17 cellular contexts compared by ENCODE assay signal in the genomic region with DNA sequence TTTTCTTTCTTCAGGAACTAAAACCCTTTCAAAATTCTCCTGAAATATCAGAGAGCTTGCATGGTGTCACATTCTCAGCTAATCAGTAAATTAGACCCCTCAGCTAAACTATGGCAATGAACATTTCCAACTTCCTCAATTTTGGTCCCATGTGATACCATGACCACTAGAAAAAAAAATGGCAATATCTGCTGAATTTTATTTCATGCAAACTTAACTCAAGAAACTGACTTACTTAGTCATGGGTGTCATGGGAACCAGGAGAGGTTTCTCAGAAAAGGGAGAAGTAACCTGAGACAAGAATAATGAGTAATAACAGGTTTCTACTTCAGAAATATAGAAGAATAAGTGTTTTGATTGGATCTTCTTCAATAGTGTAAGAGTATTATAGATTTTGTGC.
"Had no signal": no experiment of that assay in that cellular context is flagged by ENCODE, and none has a peak within 500 bp of the region (broad histone marks: within the 10 kb centered on the region; RNA-seq: fewer than 3 reads in every experiment).

No MANE protein-coding gene starts in this region.

- DNase-seq: activated CD4-positive, alpha-beta T cell treated with anti-CD3 and anti-CD28 coated beads, Interleukin-2, amount 50 U/mL, for 1 hour; activated CD8-positive, alpha-beta memory T cell treated with anti-CD3 and anti-CD28 coated beads for 24 hours; activated naive CD4-positive, alpha-beta T cell treated with Interleukin-2 at 50 U/mL for 16 hours; aorta; dorsolateral prefrontal cortex; endodermal cell; erythroblast; gastrocnemius medialis; heart left ventricle; left colon; right lobe of liver; stimulated activated naive CD8-positive, alpha-beta T cell treated with anti-CD3 and anti-CD28 coated beads, Interleukin-15, amount 100 ng/mL, for 72 hours; upper lobe of left lung had no signal

- H3K4me1 ChIP-seq: gastrocnemius medialis, heart left ventricle, right lobe of liver, upper lobe of left lung had no signal

- H3K27me3 ChIP-seq: dorsolateral prefrontal cortex, gastrocnemius medialis, heart left ventricle, right lobe of liver, upper lobe of left lung had no signal

- H3K4me2 ChIP-seq: smooth muscle cell had no signal

- ATAC-seq: activated CD4-positive, CD25-positive, alpha-beta regulatory T cell treated with anti-CD3 and anti-CD28 coated beads, Interleukin-2, amount 50 U/mL, for 24 hours; activated T-helper 17 cell treated with anti-CD3 and anti-CD28 coated beads, Interleukin-2, amount 50 U/mL, for 72 hours; gastrocnemius medialis; heart left ventricle; left colon; right lobe of liver; stimulated activated naive CD8-positive, alpha-beta T cell treated with anti-CD3 and anti-CD28 coated beads, Interleukin-15, amount 100 ng/mL, for 72 hours had no signal

- H3K4me3 ChIP-seq: dorsolateral prefrontal cortex, gastrocnemius medialis, heart left ventricle, lung, right lobe of liver, smooth muscle cell, upper lobe of left lung had no signal

- H3K36me3 ChIP-seq: gastrocnemius medialis, heart left ventricle, right lobe of liver, upper lobe of left lung had no signal

- H3K27ac ChIP-seq: dorsolateral prefrontal cortex, gastrocnemius medialis, heart left ventricle, right lobe of liver, upper lobe of left lung had no signal

- H3K9me3 ChIP-seq: gastrocnemius medialis, right lobe of liver had no signal
